ENCODE assay signal across 8 cellular contexts in genomic region chr10:96831200-96831866, GRCh38. TPM values are rescaled to one million over a fixed set of nuclear protein-coding genes. Genes with fewer than 3 reads are reported as not detected.
DNase-seq lines count a peak whose midpoint lies in the region; ATAC-seq and TF ChIP-seq lines count a peak whose summit lies in the region.

No MANE protein-coding gene starts in this region.

- CTCF ChIA-PET in BJ (lab: Yijun Ruan, JAX) = no interaction called here

- H3K27ac Mint-ChIP-seq in natural killer cell = peak overlapping the region; percentile 99

- no peaks in the 10 kb centered on the region for H3K27me3 ChIP-seq in BJ (ENCODE audit: control insufficient read depth, insufficient read depth, low read length)

- peaks cover 40 to 41% of the 10 kb centered on the region in 2 donors for H3K4me1 Mint-ChIP-seq in natural killer cell

- H3K27me3 Mint-ChIP-seq in natural killer cell (ENCODE audit: low read depth in 2 of 2) = no peaks in the 10 kb centered on the region

- H3K36me3 Mint-ChIP-seq in natural killer cell = no peaks in the 10 kb centered on the region

- peak overlapping the region; percentile 93 for H3K4me3 ChIP-seq in BJ (ENCODE audit: low read depth, low read length)
- H3K4me3 ChIP-seq in LNCaP clone FGC (ENCODE audit: low read depth, low read length) = peak overlapping the region; percentile 53
- H3K4me3 ChIP-seq in coronary artery = peak overlapping the region; percentile 96

- H3K27ac ChIP-seq in coronary artery = peak overlapping the region; percentile 87 to 100

- H3K36me3 ChIP-seq in BJ (ENCODE audit: control insufficient read depth, insufficient read depth, low read length) = no peaks in the 10 kb centered on the region

- no peak for DNase-seq in BJ (ENCODE audit: low read depth)
- DNase-seq in LNCaP clone FGC (ENCODE audit: low read depth) = no peak
- no peak for DNase-seq in coronary artery (ENCODE audit: low spot score)
- no peak for DNase-seq in natural killer cell
- DNase-seq in stimulated activated CD4-positive, alpha-beta T cell treated with anti-CD3 and anti-CD28 coated beads, Interleukin-4, amount 100 ng/mL, for 1 hour = no peak
- DNase-seq in stimulated activated CD4-positive, alpha-beta T cell treated with anti-CD3 and anti-CD28 coated beads, Interleukin-2, amount 100 ng/mL, for 48 hours = no peak
- no peak for DNase-seq in GM19238 (ENCODE audit: insufficient read length, low spot score)
- DNase-seq in NCI-H2029 treated with DMSO at 0.1 percent for 48 hours (lab: John Stamatoyannopoulos, UW) = no peak

- intact Hi-C loops in natural killer cell (cut with micrococcal nuclease) = loop anchor here (2.0 to 5.0 kb wide), 2 partner anchors 111 to 461 kb away; partner anchors contain the start of genes ARHGAP19 and PIK3AP1

- POLR2A ChIA-PET in BJ (lab: Charles Lee) = no interaction called here

- no peak for ATAC-seq in natural killer cell

- TF ChIP-seq CTCF in BJ (IDR thresholded peaks at IDR 0.05; ENCODE audit: insufficient read depth, low read depth, low read length) (no peak), LNCaP clone FGC (IDR thresholded peaks at IDR 0.05; ENCODE audit: control insufficient read depth, extremely low read depth, insufficient read depth) (no peak), coronary artery (IDR thresholded peaks at IDR 0.05) (no peak), natural killer cell (IDR thresholded peaks at IDR 0.05) (no peak)

- no peaks in the 10 kb centered on the region for H3K9me3 Mint-ChIP-seq in natural killer cell

- H3K4me3 Mint-ChIP-seq in natural killer cell = peak overlapping the region; percentile 98

RNA-seq across cellular contexts. Expression of gene LCOR, which starts 0.8 kb away (rescaled TPM):
- 4.9 and 9.3 TPM in 2 replicates for polyA plus RNA-seq in BJ (2011; rRNA removed)
- 15.5 and 19.9 TPM in 2 replicates for polyA minus RNA-seq in BJ (2011; rRNA and poly(A)+ RNA removed)
- 10 to 100 TPM; 68.5 to 92.4 (median 87.7) TPM for total RNA-seq in natural killer cell
